In genomic region chr14:24006497-24006871, GRCh38 we compare ENCODE assay signal across 8 cellular contexts. TPM values are rescaled to one million over a fixed set of nuclear protein-coding genes. Genes with fewer than 3 reads are reported as not detected.
DNase-seq lines count a peak whose midpoint lies in the region; ATAC-seq, FAIRE-seq and TF ChIP-seq lines count a peak whose summit lies in the region.
"Not testable (repeated sequence)": the region's sequence is repeated elsewhere in the genome, so short reads cannot be mapped to it uniquely, and the experiment has no call there.

No MANE protein-coding gene starts in this region.

- TF ChIP-seq CTCF in DOHH2 (IDR thresholded peaks at IDR 0.05; ENCODE audit: low read depth, low read length, poor library complexity, severe bottlenecking); GM12878 (IDR thresholded peaks at IDR 0.05 in 2 of 3, conservative IDR thresholded peaks at IDR 0.05 in 1 of 3; ENCODE audit: control insufficient read depth in 2 of 3, extremely low read depth in 1 of 3, insufficient read depth in 1 of 3, low read depth in 3 of 3, low read length in 3 of 3); heart left ventricle (IDR thresholded peaks at IDR 0.05); ovary (IDR thresholded peaks at IDR 0.05); upper lobe of left lung (IDR thresholded peaks at IDR 0.05): not testable (repeated sequence)

- intact Hi-C loops in GM12878 (cut with micrococcal nuclease; ENCODE audit: unreplicated experiment); ovary (cut with DNase I): not testable (repeated sequence)
- intact Hi-C loops in heart left ventricle (cut with DNase I): loop anchor here in 1 of 10 donors (10.0 kb wide), 1 partner anchor 52 kb away; the partner anchor contains the start of gene DHRS4

- not testable (repeated sequence) for H2AFZ ChIP-seq in GM12878 (ENCODE audit: control insufficient read depth, low read depth, low read length)

- H3K4me3 ChIP-seq in DOHH2 (ENCODE audit: low read length) (peak overlapping the region; percentile 76), SJCRH30 (peak overlapping the region; percentile 73), heart left ventricle (peak overlapping the region in 11 of 12 donors; percentile 18 to 64 (median 53)), ovary (peak overlapping the region; percentile 24), upper lobe of left lung (peak overlapping the region in 3 of 4 donors; percentile 49 to 55 (median 50))
- not testable (repeated sequence) for H3K4me3 ChIP-seq in GM12878

- TF ChIP-seq POLR2A in GM12878 (IDR thresholded peaks at IDR 0.05; ENCODE audit: low read depth, low read length); heart left ventricle (IDR thresholded peaks at IDR 0.05); ovary (IDR thresholded peaks at IDR 0.05); upper lobe of left lung (IDR thresholded peaks at IDR 0.05): not testable (repeated sequence)

- H3K9ac ChIP-seq in GM12878 (ENCODE audit: control insufficient read depth, insufficient read depth, low read length): peak overlapping the region; percentile 44; the same call in 1 of the 2 replicates

- RAD21 ChIA-PET in GM12878 (lab: Charles Lee; ENCODE audit: unreplicated experiment): not testable (repeated sequence)

- not testable (repeated sequence) for H3K9me2 ChIP-seq in DOHH2 (replicated peaks; ENCODE audit: control insufficient read depth, low read length)

- TF ChIP-seq RAD21 in GM12878 (IDR thresholded peaks at IDR 0.05; ENCODE audit: insufficient read depth, low read depth, low read length): not testable (repeated sequence)

- H3K4me2 ChIP-seq in DOHH2 (ENCODE audit: low read length): peak overlapping the region; percentile 75
- H3K4me2 ChIP-seq in GM12878 (ENCODE audit: control insufficient read depth, insufficient read depth): not testable (repeated sequence)

- FAIRE-seq in GM12878 (lab: Jason Lieb, UNC): not testable (repeated sequence)

- H3F3A ChIP-seq in DOHH2 (ENCODE audit: control insufficient read depth, insufficient read depth): not testable (repeated sequence)

- H3K27ac ChIP-seq in DOHH2 (ENCODE audit: low read depth, low read length); SJCRH30; GM12878 (ENCODE audit: control insufficient read depth, insufficient read depth); ovary: not testable (repeated sequence)
- H3K27ac ChIP-seq in heart left ventricle (peak overlapping the region in 3 of 12 donors; percentile 34 to 63 (median 52)), upper lobe of left lung (peak overlapping the region in 2 of 4 donors; percentile 49 to 74)

- peaks cover 12% of the 10 kb centered on the region for H3K4me1 ChIP-seq in DOHH2 (ENCODE audit: control insufficient read depth, low read length)
- not testable (repeated sequence) for H3K4me1 ChIP-seq in SJCRH30; GM12878 (ENCODE audit: control insufficient read depth, insufficient read depth, low read length); heart left ventricle; ovary (ENCODE audit: insufficient read depth); upper lobe of left lung

- H3K9me3 ChIP-seq in DOHH2 (ENCODE audit: control insufficient read depth, insufficient read depth, low read length); SJCRH30 (replicated peaks); GM12878 (replicated peaks; ENCODE audit: control insufficient read depth, insufficient read depth, low read length); heart left ventricle; ovary; upper lobe of left lung: not testable (repeated sequence)

- H3K36me3 ChIP-seq in DOHH2 (ENCODE audit: control insufficient read depth, low read length); SJCRH30; GM12878 (ENCODE audit: control insufficient read depth in 2 of 2, insufficient read depth in 2 of 2, low read length in 1 of 2); heart left ventricle; ovary; upper lobe of left lung: not testable (repeated sequence)

- SMC1A ChIA-PET in GM12878 (lab: Charles Lee; ENCODE audit: uncharacterized antibody, unreplicated experiment): not testable (repeated sequence)

- H3K79me2 ChIP-seq in DOHH2 (ENCODE audit: control insufficient read depth, low read length); GM12878 (ENCODE audit: control insufficient read depth, insufficient read depth, low read length): not testable (repeated sequence)

- POLR2A ChIA-PET in GM12878 (lab: Charles Lee): interaction anchor here (0.6 kb wide), 1 partner anchor 57 kb away, joined by 3 read pairs; no protein-coding TSS in a partner anchor

- peak; percentile 14 for ATAC-seq in GM21423 (IDR thresholded peaks at IDR 0.05; ENCODE audit: unreplicated experiment)
- ATAC-seq in HG03108 (IDR thresholded peaks at IDR 0.05; ENCODE audit: unreplicated experiment): peak; percentile 28
- ATAC-seq in GM12878: peak; percentile 43
- peak; percentile 12 to 66 (median 43) for ATAC-seq in heart left ventricle
- peak; percentile 55 to 57 for ATAC-seq in upper lobe of left lung (ENCODE audit: low FRiP score in 2 of 2)

- not testable (repeated sequence) for TF ChIP-seq EP300 in GM12878 (IDR thresholded peaks at IDR 0.05; ENCODE audit: borderline replicate concordance in 1 of 2, control insufficient read depth in 1 of 2, low read depth in 2 of 2, low read length in 2 of 2); ovary (IDR thresholded peaks at IDR 0.05); upper lobe of left lung (IDR thresholded peaks at IDR 0.05)

- not testable (repeated sequence) for DNase-seq in SJCRH30; GM12878 (ENCODE audit: low read depth, low spot score); heart left ventricle; ovary; upper lobe of left lung

- in situ Hi-C loops in GM12878 (cut with MboI): not testable (repeated sequence)

- CTCF ChIA-PET in GM12878 (lab: Yijun Ruan, JAX): not testable (repeated sequence)

- 0% methylated on average over 3 of the region's 18 CpGs for WGBS in GM12878 (ENCODE audit: insufficient coverage, insufficient replicate concordance, low lambda C conversion rate, missing lambda C conversion rate)
- 1 to 6% (median 3%) methylated on average over 4 to 9 of the region's 18 CpGs; no CpG with 5 or more reads in 1 of the 4 donors for WGBS in heart left ventricle, 4 donors
- 0 to 2% methylated on average over 3 to 9 of the region's 18 CpGs; no CpG with 5 or more reads in 1 of the 3 donors for WGBS in ovary, 3 donors
- WGBS in upper lobe of left lung, 2 donors: 0 to 10% methylated on average over 2 to 8 of the region's 18 CpGs

- H4K20me1 ChIP-seq in DOHH2 (ENCODE audit: control insufficient read depth, insufficient read depth, low read depth, low read length); GM12878 (ENCODE audit: control insufficient read depth, insufficient read depth): not testable (repeated sequence)

- not testable (repeated sequence) for BruUV-seq in GM12878 (replicated peaks; lab: Mats Ljungman, UMichigan)

- not testable (repeated sequence) for H3K27me3 ChIP-seq in DOHH2 (ENCODE audit: control insufficient read depth, low read length); SJCRH30; GM12878 (replicated peaks in 1 of 2; ENCODE audit: control insufficient read depth in 2 of 2, insufficient read depth in 2 of 2, low read length in 1 of 2); heart left ventricle; ovary; upper lobe of left lung

RNA-seq across cellular contexts. Expression of gene DHRS4L2, which starts 17.8 kb away (rescaled TPM):
- 11.1 and 11.7 TPM in 2 replicates for total RNA-seq in SJCRH30 (2014; rRNA removed; shearing (Covaris generic))
- 10.2 and 10.4 TPM in 2 replicates for total RNA-seq in GM12878 (2013; cell fraction: nucleolus; rRNA removed)
- total RNA-seq in GM12878 (2014; rRNA removed): 31.1 and 41.7 TPM in 2 replicates
- 22.0 and 24.0 TPM in 2 replicates for total RNA-seq in GM12878 (2014; rRNA removed; fragmentation: Illumina TruSeq; extraction: Trizol)
- 21.5 and 24.9 TPM in 2 replicates for total RNA-seq in GM12878 (2021)
- polyA plus RNA-seq in GM12878 (2011; ENCODE audit: low read depth): 9.5 TPM
- polyA plus RNA-seq in GM12878 (2011; rRNA removed): 7.0 and 10.5 TPM in 2 replicates
- 13.7 TPM in 2 replicates for polyA plus RNA-seq in GM12878 (2011; cell fraction: cytosol; rRNA removed)
- 13.5 and 14.0 TPM in 2 replicates for polyA plus RNA-seq in GM12878 (2011; cell fraction: nucleus; rRNA removed)
- 12.8 and 17.4 TPM in 2 replicates for polyA plus RNA-seq in GM12878 (2012)
- 20.6 and 28.1 TPM in 2 replicates for polyA plus RNA-seq in GM12878 (2014; fragmentation: Illumina TruSeq; extraction: Trizol)
- 1 to 10 TPM; 2.8 to 6.8 TPM for polyA plus RNA-seq in GM12878 (2014; fragmentation: Nextera tagmentation; extraction: Ambion mirVana)
- 40.5 and 49.3 TPM in 2 replicates for polyA plus RNA-seq in GM12878 (2014; rRNA removed)
- polyA plus RNA-seq in GM12878 (2016; fragmentation: Nextera tagmentation; extraction: Ambion mirVana): 10 to 100 TPM; 27.5 to 33.1 TPM
- polyA minus RNA-seq in GM12878 (2011; rRNA and poly(A)+ RNA removed): 6.5 and 13.2 TPM in 2 replicates
- 2.3 and 7.8 TPM in 2 replicates for polyA minus RNA-seq in GM12878 (2011; cell fraction: cytosol; rRNA and poly(A)+ RNA removed)
- polyA minus RNA-seq in GM12878 (2011; cell fraction: nucleus; rRNA and poly(A)+ RNA removed): 4.8 and 7.9 TPM in 2 replicates
- total RNA-seq in heart left ventricle: 10 to 100 TPM; 17.9 to 37.1 (median 27.5) TPM
- polyA plus RNA-seq in heart left ventricle: 10 to 100 TPM; 22.2 to 65.9 TPM
- total RNA-seq in ovary: 10 to 100 TPM in 6 of 7 donors, 1 to 10 TPM in 1; 7.7 to 33.1 (median 19.5) TPM
- polyA plus RNA-seq in ovary: 10 to 100 TPM; 17.6 to 20.3 TPM
- total RNA-seq in upper lobe of left lung: 10 to 100 TPM; 13.2 to 27.4 (median 18.2) TPM

RNA-seq across cellular contexts. Expression of gene CARMIL3, which starts 45.3 kb away (rescaled TPM):
- total RNA-seq in SJCRH30 (2014; rRNA removed; shearing (Covaris generic)): 0.20 and 0.40 TPM in 2 replicates
- total RNA-seq in GM12878 (2013; cell fraction: nucleolus; rRNA removed): 1.6 and 2.5 TPM in 2 replicates
- total RNA-seq in GM12878 (2014; rRNA removed) (0.17 and 0.27 TPM in 2 replicates), GM12878 (2014; rRNA removed; fragmentation: Illumina TruSeq; extraction: Trizol) (0.09 and 0.14 TPM in 2 replicates), GM12878 (2021) (0.26 and 0.72 TPM in 2 replicates), heart left ventricle (under 1 TPM in 6 of 9 donors, not detected in 3; 0.05 to 0.38 (median 0.17) TPM), ovary (1 to 10 TPM in 1 of 7 donors, under 1 TPM in 5, not detected in 1; 0.08 to 1.3 (median 0.37) TPM), upper lobe of left lung (10 to 100 TPM in 1 of 6 donors, 1 to 10 TPM in 3, under 1 TPM in 2; 0.39 to 15.7 (median 1.2) TPM)
- polyA plus RNA-seq in GM12878 (2011; ENCODE audit: low read depth): not detected
- polyA plus RNA-seq in GM12878 (2011; rRNA removed) (0.22 and 0.26 TPM in 2 replicates), GM12878 (2014; fragmentation: Illumina TruSeq; extraction: Trizol) (0.08 and 0.13 TPM in 2 replicates), GM12878 (2014; fragmentation: Nextera tagmentation; extraction: Ambion mirVana) (not detected), GM12878 (2014; rRNA removed) (0.32 and 0.33 TPM in 2 replicates), GM12878 (2016; fragmentation: Nextera tagmentation; extraction: Ambion mirVana) (under 1 TPM in 1 of 2 experiments, not detected in 1; 0.25 TPM), heart left ventricle (under 1 TPM; 0.08 to 0.15 TPM), ovary (under 1 TPM; 0.08 to 0.10 TPM)
- polyA plus RNA-seq in GM12878 (2011; cell fraction: cytosol; rRNA removed): 0.21 and 0.27 TPM in 2 replicates
- 5.1 and 5.4 TPM in 2 replicates for polyA plus RNA-seq in GM12878 (2011; cell fraction: nucleus; rRNA removed)
- 0.15 and 0.17 TPM in 2 replicates for polyA plus RNA-seq in GM12878 (2012)
- polyA minus RNA-seq in GM12878 (2011; rRNA and poly(A)+ RNA removed): 0.15 and 1.2 TPM in 2 replicates
- polyA minus RNA-seq in GM12878 (2011; cell fraction: cytosol; rRNA and poly(A)+ RNA removed): not detected in 2 replicates
- 0.60 and 0.96 TPM in 2 replicates for polyA minus RNA-seq in GM12878 (2011; cell fraction: nucleus; rRNA and poly(A)+ RNA removed)

RNA-seq across cellular contexts. Expression of gene DHRS4, which starts 52.9 kb away (rescaled TPM):
- total RNA-seq in SJCRH30 (2014; rRNA removed; shearing (Covaris generic)): 18.3 and 18.6 TPM in 2 replicates
- 8.8 and 9.4 TPM in 2 replicates for total RNA-seq in GM12878 (2013; cell fraction: nucleolus; rRNA removed)
- total RNA-seq in GM12878 (2014; rRNA removed): 35.7 and 38.1 TPM in 2 replicates
- 18.2 and 19.7 TPM in 2 replicates for total RNA-seq in GM12878 (2014; rRNA removed; fragmentation: Illumina TruSeq; extraction: Trizol)
- 24.3 TPM in 2 replicates for total RNA-seq in GM12878 (2021)
- 16.7 TPM for polyA plus RNA-seq in GM12878 (2011; ENCODE audit: low read depth)
- 10.1 and 12.2 TPM in 2 replicates for polyA plus RNA-seq in GM12878 (2011; rRNA removed)
- polyA plus RNA-seq in GM12878 (2011; cell fraction: cytosol; rRNA removed): 20.8 and 21.3 TPM in 2 replicates
- 12.5 and 15.2 TPM in 2 replicates for polyA plus RNA-seq in GM12878 (2011; cell fraction: nucleus; rRNA removed)
- 22.2 and 24.0 TPM in 2 replicates for polyA plus RNA-seq in GM12878 (2012)
- 16.6 and 20.1 TPM in 2 replicates for polyA plus RNA-seq in GM12878 (2014; fragmentation: Illumina TruSeq; extraction: Trizol)
- polyA plus RNA-seq in GM12878 (2014; fragmentation: Nextera tagmentation; extraction: Ambion mirVana): 1 to 10 TPM; 2.4 to 8.2 TPM
- polyA plus RNA-seq in GM12878 (2014; rRNA removed): 31.6 and 36.0 TPM in 2 replicates
- polyA plus RNA-seq in GM12878 (2016; fragmentation: Nextera tagmentation; extraction: Ambion mirVana): 10 to 100 TPM; 32.9 to 33.4 TPM
- 6.7 and 7.4 TPM in 2 replicates for polyA minus RNA-seq in GM12878 (2011; rRNA and poly(A)+ RNA removed)
- 3.7 and 5.0 TPM in 2 replicates for polyA minus RNA-seq in GM12878 (2011; cell fraction: cytosol; rRNA and poly(A)+ RNA removed)
- polyA minus RNA-seq in GM12878 (2011; cell fraction: nucleus; rRNA and poly(A)+ RNA removed): 4.2 and 5.1 TPM in 2 replicates
- total RNA-seq in heart left ventricle: 10 to 100 TPM; 20.3 to 48.5 (median 30.3) TPM
- 10 to 100 TPM; 36.2 to 76.3 TPM for polyA plus RNA-seq in heart left ventricle
- 10 to 100 TPM; 16.6 to 38.7 (median 25.4) TPM for total RNA-seq in ovary
- 10 to 100 TPM; 25.2 to 38.8 TPM for polyA plus RNA-seq in ovary
- 10 to 100 TPM; 30.3 to 57.9 (median 33.8) TPM for total RNA-seq in upper lobe of left lung
